ENCODE assay signal across 26 cellular contexts in the genomic region with DNA sequence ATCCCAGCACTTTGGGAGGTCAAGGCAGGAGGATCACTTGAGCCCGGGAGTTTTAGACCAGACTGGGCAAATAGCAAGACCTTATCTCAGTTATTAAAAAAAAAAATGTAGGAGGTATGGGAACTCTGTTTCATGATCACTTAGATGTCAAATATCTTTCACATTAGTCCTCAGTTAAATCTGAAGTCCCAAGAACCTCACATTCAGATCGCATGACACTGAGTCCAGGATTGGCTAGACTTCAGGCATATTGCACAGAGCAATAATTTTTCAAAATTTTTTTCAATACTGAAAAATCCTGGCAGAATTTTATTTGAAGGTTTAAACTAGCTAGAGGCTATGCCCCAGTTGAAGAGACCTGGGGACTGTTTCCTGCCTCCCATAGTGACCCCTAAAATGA. TPM values are rescaled to one million over a fixed set of nuclear protein-coding genes. Genes with fewer than 3 reads are reported as not detected.
A peak's percentile ranks its signal among the peaks of the same experiment; 100 is the strongest.
DNase-seq lines count a peak whose midpoint lies in the region; ATAC-seq and TF ChIP-seq lines count a peak whose summit lies in the region.
"Had no signal": no experiment of that assay in that cellular context is flagged by ENCODE, and none has a peak within 500 bp of the region (broad histone marks: within the 10 kb centered on the region; RNA-seq: fewer than 3 reads in every experiment).

No MANE protein-coding gene starts in this region.

- 91 to 92% methylated on average over 2 of the region's 2 CpGs for WGBS in lower leg skin, 2 donors

- H3K4me3 ChIP-seq in cardiac fibroblast (replicated peaks in 1 of 2; ENCODE audit: low read depth in 2 of 2, low read length in 2 of 2) (no peak overlapping the region), lower leg skin (ENCODE audit: low read depth, poor library complexity, severe bottlenecking) (no peak overlapping the region)
- H3K4me3 ChIP-seq: esophagus squamous epithelium, SJSA1, suprapubic skin had no signal

- ATAC-seq in GM18861 (IDR thresholded peaks at IDR 0.05; ENCODE audit: unreplicated experiment) (no peak), GM19035 (IDR thresholded peaks at IDR 0.05; ENCODE audit: unreplicated experiment) (no peak)
- ATAC-seq: left colon, WTC11 had no signal

- DNase-seq in EH (ENCODE audit: low read depth) (peak; percentile 68), HS-27A (ENCODE audit: low read depth) (peak; percentile 49), cardiac fibroblast (ENCODE audit: low read depth in 2 of 2) (peak; percentile 5 to 50), iris pigment epithelial cell (ENCODE audit: low read depth) (peak; percentile 57), lower leg skin (ENCODE audit: low spot score in 2 of 2) (no peak), erythroblast (lab: John Stamatoyannopoulos, UW) (no peak)
- DNase-seq: activated CD4-positive, alpha-beta T cell treated with anti-CD3 and anti-CD28 coated beads, Interleukin-2, amount 10 ng/mL, durations not matched to agents 7 days and 5 days; activated effector memory CD4-positive, alpha-beta T cell treated with anti-CD3 and anti-CD28 coated beads, Interleukin-2, amount 50 U/mL, for 16 hours; aorta; Calu3; caudate nucleus; DMS79 treated with DMSO at 0.1 percent for 48 hours; esophagus squamous epithelium; immature natural killer cell; left colon; NCI-H1694; NCI-H446 treated with DMSO at 0.1 percent for 48 hours; NCI-H82; nephron progenitor cell; small intestine; stimulated activated naive CD4-positive, alpha-beta T cell treated with Interleukin-2 at 50 U/mL for 16 hours had no signal

- TF ChIP-seq CTCF in cardiac fibroblast (IDR thresholded peaks at IDR 0.05; ENCODE audit: low read depth, low read length): no peak
- TF ChIP-seq CTCF in lower leg skin (IDR thresholded peaks at IDR 0.05): no peak

- intact Hi-C loops in lower leg skin (cut with DNase I; ENCODE audit: low total_unique reads): loop anchor here (10.0 kb wide), 1 partner anchor 507 kb away; no protein-coding TSS in a partner anchor

- TF ChIP-seq POLR2A in lower leg skin (IDR thresholded peaks at IDR 0.05) (no peak), erythroblast (IDR thresholded peaks at IDR 0.05; ENCODE audit: low read length) (no peak)

RNA-seq across cellular contexts. Expression of gene ZNF148, which starts 56.3 kb away (rescaled TPM):
- total RNA-seq in lower leg skin: 10 to 100 TPM; 14.6 to 24.6 (median 17.7) TPM

Comparison
In these comparisons a context has a peak if more than half of its experiments do, and no peak if none do; other contexts are left out.
1. DNase-seq: peak in EH (single experiment), HS-27A (single experiment), cardiac fibroblast (2 of 2) and iris pigment epithelial cell (single experiment); none in lower leg skin (0 of 2) and erythroblast (0 of 2).